8 cellular contexts compared by ENCODE assay signal in the genomic region with DNA sequence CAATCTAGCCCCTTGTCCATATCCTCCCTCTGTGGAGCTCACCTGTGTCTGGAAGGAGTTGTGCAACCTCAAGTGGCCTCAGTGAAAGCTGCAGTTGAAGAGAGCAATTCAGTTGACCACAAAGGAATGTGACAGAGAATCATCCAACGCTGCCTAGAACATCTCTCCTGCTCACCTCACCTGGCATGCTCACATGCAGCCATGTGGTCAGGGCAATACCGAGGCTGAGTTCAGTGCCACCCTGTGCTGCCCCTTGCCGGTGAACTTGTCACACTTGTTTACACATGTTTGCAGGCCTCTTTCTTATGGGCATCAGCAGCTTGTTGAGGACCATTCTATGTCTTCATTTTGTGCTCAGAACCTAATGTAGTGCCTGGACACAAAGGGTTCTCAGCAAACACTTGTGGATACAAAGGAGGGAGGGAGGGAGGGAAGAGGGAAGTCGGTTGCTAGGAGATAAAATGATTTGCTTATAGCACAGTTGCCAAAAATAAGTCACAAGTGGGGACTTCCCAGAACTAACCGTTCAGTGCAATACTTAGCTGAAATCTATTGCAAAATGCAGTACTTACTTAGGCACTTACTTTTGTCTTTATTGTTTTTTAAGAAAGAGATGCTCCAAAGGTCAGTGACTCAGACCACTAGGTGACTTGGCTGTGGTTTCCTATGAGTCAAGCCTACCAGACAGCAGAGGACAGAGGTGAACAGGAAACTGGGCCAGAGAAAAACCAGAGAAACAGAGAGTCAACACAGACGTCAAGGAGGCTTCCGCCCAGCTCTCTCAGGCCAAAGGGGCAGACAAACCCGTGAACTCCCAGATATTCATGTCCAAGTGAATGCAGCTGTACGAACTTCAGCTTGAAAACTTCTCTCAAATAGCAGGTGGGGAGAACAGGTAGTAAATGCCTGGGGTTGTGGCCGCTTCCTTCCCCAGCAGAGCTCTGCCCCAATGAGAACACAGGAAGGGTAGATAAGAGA.
DNase-seq lines count a peak whose midpoint lies in the region; ATAC-seq and TF ChIP-seq lines count a peak whose summit lies in the region.

No MANE protein-coding gene starts in this region.

- CTCF ChIA-PET in RWPE1 (lab: Yijun Ruan, JAX), result no interaction called here

- POLR2A ChIA-PET in RWPE1 (lab: Yijun Ruan, JAX; ENCODE audit: low non-redundant PET), result no interaction called here

- TF ChIP-seq CTCF in RWPE1 (conservative IDR thresholded peaks at IDR 0.05; ENCODE audit: low read depth), result 0 out of 2 replicates have a peak, but pooled peaks have one; percentile 7

- H3K9ac ChIP-seq in muscle layer of colon (ENCODE audit: low read length), result no peak overlapping the region

- H3K4me3 ChIP-seq in muscle layer of colon (ENCODE audit: low read depth in 1 of 2, low read length in 2 of 2), result peak overlapping the region in 1 of 2 donors; percentile 24

- H3K4me1 ChIP-seq in muscle layer of colon (ENCODE audit: insufficient read depth, low read length), result peaks cover 43% of the 10 kb centered on the region

- peak overlapping the region; percentile 78 for H3K27ac ChIP-seq in RWPE1
- H3K27ac ChIP-seq in muscle layer of colon (ENCODE audit: low read depth, low read length), result peak overlapping the region; percentile 9

- no peaks in the 10 kb centered on the region for H3K36me3 ChIP-seq in muscle layer of colon (ENCODE audit: insufficient read depth, low read length)

- peak overlapping the region in 1 of 2 donors; percentile 13 for H3K27ac Mint-ChIP-seq in effector memory CD8-positive, alpha-beta T cell

- peaks cover 0 to 14% of the 10 kb centered on the region in 2 donors for H3K4me1 Mint-ChIP-seq in effector memory CD8-positive, alpha-beta T cell (ENCODE audit: low read depth in 2 of 2)

- no peaks in the 10 kb centered on the region for H3K27me3 ChIP-seq in muscle layer of colon (ENCODE audit: control insufficient read depth in 1 of 2, insufficient read depth in 2 of 2, low read length in 2 of 2)

- peak; percentile 50 for DNase-seq in GM03348 (ENCODE audit: low spot score)
- peak; percentile 72 for DNase-seq in RWPE1 (ENCODE audit: low spot score)
- no peak for DNase-seq in effector memory CD8-positive, alpha-beta T cell
- no peak for DNase-seq in NCI-H2171 (lab: John Stamatoyannopoulos, UW)
- DNase-seq in cerebellar cortex (ENCODE audit: low spot score), result no peak

- peak; percentile 94 for ATAC-seq in GM21367 (IDR thresholded peaks at IDR 0.05; ENCODE audit: unreplicated experiment)
- peak; percentile 94 for ATAC-seq in HG03575 (IDR thresholded peaks at IDR 0.05; ENCODE audit: extremely low read depth, insufficient number of reproducible peaks, low FRiP score, unreplicated experiment)
- ATAC-seq in effector memory CD8-positive, alpha-beta T cell (replicated peaks), result peak; percentile 58

- peaks cover 43 to 44% of the 10 kb centered on the region in 2 donors for H3K27me3 Mint-ChIP-seq in effector memory CD8-positive, alpha-beta T cell

- H3K9me3 ChIP-seq in muscle layer of colon (ENCODE audit: low read length), result no peaks in the 10 kb centered on the region

- no peaks in the 10 kb centered on the region for H3K36me3 Mint-ChIP-seq in effector memory CD8-positive, alpha-beta T cell (ENCODE audit: insufficient read depth)

- H3K4me3 Mint-ChIP-seq in effector memory CD8-positive, alpha-beta T cell, result no peak overlapping the region

- H3K9me3 Mint-ChIP-seq in effector memory CD8-positive, alpha-beta T cell, result peaks cover 0 to 4% of the 10 kb centered on the region in 2 donors

Comparison
In these comparisons a context has a peak if more than half of its experiments do, and no peak if none do; other contexts are left out.
1. DNase-seq: peak in GM03348 (single experiment) and RWPE1 (single experiment); none in effector memory CD8-positive, alpha-beta T cell (0 of 3), NCI-H2171 (single experiment) and cerebellar cortex (single experiment).
2. Peak in every context shown above with its lines, with median percentiles within 50 percentile points of each other: ATAC-seq.